In genomic region chr9:108680946-108681345, GRCh38 we compare ENCODE assay signal across 22 cellular contexts.
A peak's percentile ranks its signal among the peaks of the same experiment; 100 is the strongest.
DNase-seq lines count a peak whose midpoint lies in the region; ATAC-seq and TF ChIP-seq lines count a peak whose summit lies in the region.
"Had no signal": no experiment of that assay in that cellular context is flagged by ENCODE, and none has a peak within 500 bp of the region (broad histone marks: within the 10 kb centered on the region; RNA-seq: fewer than 3 reads in every experiment).

No MANE protein-coding gene starts in this region.

- WGBS in psoas muscle, 3 donors, result 85 to 90% (median 87%) methylated on average over 4 of the region's 4 CpGs

- H3K27ac Mint-ChIP-seq in osteocyte (ENCODE audit: unreplicated experiment), result no peak overlapping the region
- H3K27ac Mint-ChIP-seq: CD4-positive, alpha-beta memory T cell; CD4-positive, CD25-positive, alpha-beta regulatory T cell; CD8-positive, alpha-beta memory T cell had no signal

- H3K4me3 ChIP-seq in coronary artery (no peak overlapping the region), psoas muscle (no peak overlapping the region)
- H3K4me3 ChIP-seq: BLaER1 had no signal

- H3K4me3 Mint-ChIP-seq in osteocyte (ENCODE audit: unreplicated experiment), result no peak overlapping the region
- H3K4me3 Mint-ChIP-seq: CD14-positive monocyte; CD4-positive, alpha-beta memory T cell; CD4-positive, CD25-positive, alpha-beta regulatory T cell; CD8-positive, alpha-beta memory T cell had no signal

- no peaks in the 10 kb centered on the region for H3K4me1 Mint-ChIP-seq in osteocyte (ENCODE audit: unreplicated experiment)
- H3K4me1 Mint-ChIP-seq: CD14-positive monocyte; CD4-positive, alpha-beta memory T cell; CD4-positive, CD25-positive, alpha-beta regulatory T cell; CD8-positive, alpha-beta memory T cell had no signal

- H3K27me3 ChIP-seq in psoas muscle (ENCODE audit: insufficient read depth in 3 of 3, low read length in 2 of 3), result no peaks in the 10 kb centered on the region
- H3K27me3 ChIP-seq: BE2C, BLaER1 had no signal

- no peak overlapping the region for H3K27ac ChIP-seq in coronary artery
- no peak overlapping the region for H3K27ac ChIP-seq in psoas muscle
- H3K27ac ChIP-seq: BLaER1 had no signal

- TF ChIP-seq CTCF in coronary artery (IDR thresholded peaks at IDR 0.05) (no peak), osteocyte (IDR thresholded peaks at IDR 0.05) (no peak), psoas muscle (IDR thresholded peaks at IDR 0.05) (no peak)

- H3K4me1 ChIP-seq in psoas muscle, result no peaks in the 10 kb centered on the region
- H3K4me1 ChIP-seq: BE2C had no signal

- peaks cover 19% of the 10 kb centered on the region for H3K27me3 Mint-ChIP-seq in osteocyte (ENCODE audit: unreplicated experiment)
- H3K27me3 Mint-ChIP-seq: CD4-positive, alpha-beta memory T cell; CD4-positive, CD25-positive, alpha-beta regulatory T cell; CD8-positive, alpha-beta memory T cell had no signal

- H3K36me3 ChIP-seq in psoas muscle (ENCODE audit: insufficient read depth in 1 of 2, low read depth in 1 of 2), result no peaks in the 10 kb centered on the region
- H3K36me3 ChIP-seq: BE2C, BLaER1 had no signal

- no peak for ATAC-seq in GM18498 (IDR thresholded peaks at IDR 0.05; ENCODE audit: unreplicated experiment)
- ATAC-seq in psoas muscle, result no peak

- DNase-seq in coronary artery (ENCODE audit: low spot score) (peak; percentile 12), ecto neural progenitor cell (ENCODE audit: low spot score) (peak; percentile 6), islet precursor cell (peak; percentile 29), osteocyte (ENCODE audit: extremely low spot score, unreplicated experiment) (peak; percentile 36), DMS53 (lab: John Stamatoyannopoulos, UW) (no peak), SW480 (ENCODE audit: low spot score) (no peak), psoas muscle (no peak)
- DNase-seq: 8988T; ACHN; BE2C; C1 segment of cervical spinal cord; CD4-positive, alpha-beta memory T cell; CD4-positive, CD25-positive, alpha-beta regulatory T cell; CD8-positive, alpha-beta memory T cell; COR-L47; DMS 273 treated with DMSO at 0.1 percent for 48 hours; DMS153; DMS79 treated with DMSO at 0.1 percent for 48 hours; GF-D8 had no signal

- H3K9me3 Mint-ChIP-seq in osteocyte (ENCODE audit: unreplicated experiment), result no peaks in the 10 kb centered on the region

- peaks cover 1% of the 10 kb centered on the region for H3K36me3 Mint-ChIP-seq in osteocyte (ENCODE audit: unreplicated experiment)
- H3K36me3 Mint-ChIP-seq: CD14-positive monocyte; CD4-positive, alpha-beta memory T cell; CD4-positive, CD25-positive, alpha-beta regulatory T cell; CD8-positive, alpha-beta memory T cell had no signal

- intact Hi-C loops in psoas muscle (cut with DNase I), result no loop called here

- H3K9me3 ChIP-seq in psoas muscle, result no peaks in the 10 kb centered on the region
- H3K9me3 ChIP-seq: BE2C had no signal

Comparison
In these comparisons a context has a peak if more than half of its experiments do, and no peak if none do; other contexts are left out.
1. DNase-seq: peak in coronary artery (single experiment), ecto neural progenitor cell (single experiment), islet precursor cell (single experiment) and osteocyte (single experiment); none in DMS53 (single experiment), SW480 (single experiment) and psoas muscle (0 of 2).